Comparison of ENCODE assay signal across 8 cellular contexts in the genomic region with DNA sequence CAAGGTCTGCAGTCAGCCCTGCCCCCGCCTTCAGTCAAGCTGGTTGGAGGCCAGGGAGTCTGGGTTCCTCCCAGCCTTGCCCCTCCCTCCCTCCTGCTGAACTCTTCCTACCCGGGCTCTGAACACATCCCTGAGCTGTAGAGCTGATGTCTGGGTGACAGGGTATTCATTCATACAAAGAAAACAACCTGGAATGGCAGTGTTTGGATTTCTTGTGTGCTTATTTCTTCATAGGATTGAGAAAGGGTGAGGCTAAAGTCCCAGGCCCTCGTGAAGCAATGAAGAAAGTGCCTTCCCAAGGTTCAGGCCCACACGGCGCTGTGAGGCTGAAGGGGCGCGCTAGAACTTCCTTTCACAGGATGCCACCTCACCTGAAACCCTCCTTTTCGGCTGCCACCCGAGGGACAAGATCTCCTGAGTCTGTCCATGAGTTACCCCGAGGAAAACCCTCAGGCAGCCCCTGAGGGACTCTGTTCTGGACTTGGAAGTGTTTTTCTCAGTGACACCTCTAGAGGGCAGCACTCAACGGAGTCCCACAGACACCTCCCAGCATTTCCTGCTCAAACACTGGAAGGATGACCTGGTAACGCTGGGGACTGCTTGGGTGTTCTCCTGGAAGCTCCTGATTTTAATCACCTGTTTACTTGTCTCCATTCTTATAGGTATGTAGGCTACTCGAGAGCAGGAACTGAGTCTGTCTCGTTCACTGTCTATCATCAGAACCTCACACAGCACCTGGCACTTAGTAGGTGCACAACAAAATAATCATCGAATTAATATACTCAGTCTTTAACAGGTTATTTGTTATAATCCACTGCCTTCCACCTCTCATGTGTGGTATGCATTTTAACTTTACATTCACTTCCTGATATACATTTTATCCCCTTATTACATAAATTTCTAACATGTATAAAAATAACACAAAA. TPM values are rescaled to one million over a fixed set of nuclear protein-coding genes. Genes with fewer than 3 reads are reported as not detected.
DNase-seq lines count a peak whose midpoint lies in the region; ATAC-seq and TF ChIP-seq lines count a peak whose summit lies in the region.

No MANE protein-coding gene starts in this region.

- no peaks in the 10 kb centered on the region for H3K9me3 Mint-ChIP-seq in osteocyte (ENCODE audit: unreplicated experiment)

- no peak overlapping the region for H3K4me3 Mint-ChIP-seq in osteocyte (ENCODE audit: unreplicated experiment)

- no peaks in the 10 kb centered on the region for H3K36me3 ChIP-seq in BJ (ENCODE audit: control insufficient read depth, insufficient read depth, low read length)

- H3K4me3 ChIP-seq in BJ (ENCODE audit: low read depth, low read length), result no peak overlapping the region
- no peak overlapping the region for H3K4me3 ChIP-seq in fibroblast of pulmonary artery (replicated peaks; ENCODE audit: low read depth, low read length)

- no peaks in the 10 kb centered on the region for H3K36me3 Mint-ChIP-seq in osteocyte (ENCODE audit: unreplicated experiment)

- CTCF ChIA-PET in BJ (lab: Yijun Ruan, JAX), result interaction anchor here (0.6 to 2.8 kb wide), 6 partner anchors 12 to 179 kb away, joined by 3 to 11 read pairs (median 3); a partner anchor contains a TSS

- H3K4me1 Mint-ChIP-seq in osteocyte (ENCODE audit: unreplicated experiment), result no peaks in the 10 kb centered on the region

- H3K27ac Mint-ChIP-seq in osteocyte (ENCODE audit: unreplicated experiment), result no peak overlapping the region

- TF ChIP-seq CTCF in BJ (IDR thresholded peaks at IDR 0.05; ENCODE audit: insufficient read depth, low read depth, low read length), result peak; percentile 77
- peak; percentile 69 for TF ChIP-seq CTCF in fibroblast of pulmonary artery (IDR thresholded peaks at IDR 0.05; ENCODE audit: low read length, missing control alignments)
- TF ChIP-seq CTCF in osteocyte (IDR thresholded peaks at IDR 0.05), result peak; percentile 67

- no peak for DNase-seq in BJ (ENCODE audit: low read depth)
- peak; percentile 16 for DNase-seq in NCI-H82 treated with DMSO at 0.1 percent for 48 hours (lab: John Stamatoyannopoulos, UW; ENCODE audit: unreplicated experiment)
- DNase-seq in activated T-cell treated with anti-CD3 and anti-CD28 coated beads for 48 hours (ENCODE audit: low read depth), result peak; percentile 18
- DNase-seq in fibroblast of pulmonary artery (ENCODE audit: low read depth), result peak; percentile 56
- DNase-seq in osteocyte (ENCODE audit: extremely low spot score, unreplicated experiment), result no peak
- DNase-seq in NK-92 (lab: John Stamatoyannopoulos, UW; ENCODE audit: unreplicated experiment), result no peak

- ATAC-seq in GM18907 (IDR thresholded peaks at IDR 0.05; ENCODE audit: unreplicated experiment) (peak; percentile 86), HG03159 (IDR thresholded peaks at IDR 0.05; ENCODE audit: unreplicated experiment) (peak; percentile 84)

- no peaks in the 10 kb centered on the region for H3K27me3 ChIP-seq in BJ (ENCODE audit: control insufficient read depth, insufficient read depth, low read length)

- POLR2A ChIA-PET in BJ (lab: Charles Lee), result no interaction called here

- H3K27me3 Mint-ChIP-seq in osteocyte (ENCODE audit: unreplicated experiment), result peaks cover under 1% of the 10 kb centered on the region

RNA-seq across cellular contexts. Expression of a gene that starts 11.8 kb away (rescaled TPM):
- 0.20 TPM in 1 of 2 replicates, not detected in the other for polyA plus RNA-seq in BJ (2011; rRNA removed)
- polyA minus RNA-seq in BJ (2011; rRNA and poly(A)+ RNA removed), result not detected in 2 replicates
- not detected in 2 replicates for total RNA-seq in osteocyte

RNA-seq across cellular contexts. Expression of a gene that starts 25.2 kb away (rescaled TPM):
- not detected in 2 replicates for polyA plus RNA-seq in BJ (2011; rRNA removed)
- polyA minus RNA-seq in BJ (2011; rRNA and poly(A)+ RNA removed), result not detected in 2 replicates
- not detected in 2 replicates for total RNA-seq in osteocyte

RNA-seq across cellular contexts. Expression of a gene that starts 52.2 kb away (rescaled TPM):
- not detected in 2 replicates for polyA plus RNA-seq in BJ (2011; rRNA removed)
- not detected in 2 replicates for polyA minus RNA-seq in BJ (2011; rRNA and poly(A)+ RNA removed)
- total RNA-seq in osteocyte, result not detected in 2 replicates

Comparison
In these comparisons a context has a peak if more than half of its experiments do, and no peak if none do; other contexts are left out.
1. DNase-seq: peak in NCI-H82 treated with DMSO at 0.1 percent for 48 hours (single experiment), activated T-cell treated with anti-CD3 and anti-CD28 coated beads for 48 hours (single experiment) and fibroblast of pulmonary artery (single experiment); none in BJ (single experiment), osteocyte (single experiment) and NK-92 (single experiment).
2. Peak in every context shown above with its lines, with median percentiles within 50 percentile points of each other: CTCF ChIP-seq.